Comparison of ENCODE assay signal across 1 cellular context in the genomic region with DNA sequence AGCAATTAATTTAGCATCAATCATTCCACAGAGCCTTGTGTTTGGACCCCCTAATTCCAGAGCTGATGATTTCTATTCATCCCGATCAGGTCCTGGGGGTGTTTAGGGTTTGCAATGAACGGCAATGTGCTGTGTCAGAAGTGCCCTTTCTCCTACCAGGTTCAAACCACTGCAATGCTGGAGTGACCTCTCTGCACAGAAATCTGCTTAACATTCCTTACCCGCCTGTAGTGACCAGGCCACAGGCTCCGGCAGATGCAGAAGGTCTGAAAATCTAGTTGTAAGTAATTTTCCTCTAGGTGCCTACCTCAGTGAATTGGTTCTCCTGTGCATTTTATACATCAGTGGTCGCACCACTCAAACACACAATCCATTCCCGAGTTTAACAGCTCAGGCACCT.
TF ChIP-seq lines count a peak whose summit lies in the region.

No MANE protein-coding gene starts in this region.

TF ChIP-seq in IMR-90, 13 proteins besides CTCF, POLR2A, EP300 and RAD21 (continued from another document):
- no peak for TF ChIP-seq MAFK (IDR thresholded peaks at IDR 0.05; ENCODE audit: low read depth, low read length)
- TF ChIP-seq, protein P1, sequence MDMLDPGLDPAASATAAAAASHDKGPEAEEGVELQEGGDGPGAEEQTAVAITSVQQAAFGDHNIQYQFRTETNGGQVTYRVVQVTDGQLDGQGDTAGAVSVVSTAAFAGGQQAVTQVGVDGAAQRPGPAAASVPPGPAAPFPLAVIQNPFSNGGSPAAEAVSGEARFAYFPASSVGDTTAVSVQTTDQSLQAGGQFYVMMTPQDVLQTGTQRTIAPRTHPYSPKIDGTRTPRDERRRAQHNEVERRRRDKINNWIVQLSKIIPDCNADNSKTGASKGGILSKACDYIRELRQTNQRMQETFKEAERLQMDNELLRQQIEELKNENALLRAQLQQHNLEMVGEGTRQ (IDR thresholded peaks at IDR 0.05; ENCODE audit: low read depth, low read length): no peak
- TF ChIP-seq MXI1 (IDR thresholded peaks at IDR 0.05; ENCODE audit: borderline replicate concordance, low read depth, low read length): no peak
- no peak for TF ChIP-seq RCOR1 (IDR thresholded peaks at IDR 0.05; ENCODE audit: insufficient replicate concordance, low read length)
- no peak for TF ChIP-seq SMC3 (IDR thresholded peaks at IDR 0.05; ENCODE audit: low read depth, low read length)
- TF ChIP-seq, protein P2, sequence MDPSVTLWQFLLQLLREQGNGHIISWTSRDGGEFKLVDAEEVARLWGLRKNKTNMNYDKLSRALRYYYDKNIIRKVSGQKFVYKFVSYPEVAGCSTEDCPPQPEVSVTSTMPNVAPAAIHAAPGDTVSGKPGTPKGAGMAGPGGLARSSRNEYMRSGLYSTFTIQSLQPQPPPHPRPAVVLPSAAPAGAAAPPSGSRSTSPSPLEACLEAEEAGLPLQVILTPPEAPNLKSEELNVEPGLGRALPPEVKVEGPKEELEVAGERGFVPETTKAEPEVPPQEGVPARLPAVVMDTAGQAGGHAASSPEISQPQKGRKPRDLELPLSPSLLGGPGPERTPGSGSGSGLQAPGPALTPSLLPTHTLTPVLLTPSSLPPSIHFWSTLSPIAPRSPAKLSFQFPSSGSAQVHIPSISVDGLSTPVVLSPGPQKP (IDR thresholded peaks at IDR 0.05; ENCODE audit: borderline replicate concordance, low read depth, low read length): no peak
- TF ChIP-seq CEBPB (IDR thresholded peaks at IDR 0.05; ENCODE audit: low read depth, low read length): no peak
- TF ChIP-seq CHD1 (IDR thresholded peaks at IDR 0.05; ENCODE audit: low read depth, low read length): no peak
- TF ChIP-seq NFE2L2 (IDR thresholded peaks at IDR 0.05; ENCODE audit: low read depth, low read length): no peak
